ENCODE assay signal across 11 cellular contexts in genomic region chr5:151683444-151683843, GRCh38. TPM values are rescaled to one million over a fixed set of nuclear protein-coding genes. Genes with fewer than 3 reads are reported as not detected.
A peak's percentile ranks its signal among the peaks of the same experiment; 100 is the strongest.
DNase-seq lines count a peak whose midpoint lies in the region; FAIRE-seq and TF ChIP-seq lines count a peak whose summit lies in the region.
"Had no signal": no experiment of that assay in that cellular context is flagged by ENCODE, and none has a peak within 500 bp of the region (broad histone marks: within the 10 kb centered on the region; RNA-seq: fewer than 3 reads in every experiment).

No MANE protein-coding gene starts in this region.

- no peak overlapping the region for H3K4me3 Mint-ChIP-seq in MCF 10A (ENCODE audit: unreplicated experiment)
- H3K4me3 Mint-ChIP-seq: IgD-negative memory B cell had no signal

- no peak overlapping the region for H2AFZ ChIP-seq in smooth muscle cell (ENCODE audit: low read depth)

- H3K9me3 Mint-ChIP-seq in MCF 10A (ENCODE audit: unreplicated experiment) = no peaks in the 10 kb centered on the region
- H3K9me3 Mint-ChIP-seq: IgD-negative memory B cell had no signal

- peaks cover 45% of the 10 kb centered on the region for H3K4me1 Mint-ChIP-seq in MCF 10A (ENCODE audit: insufficient read depth, unreplicated experiment)

- H3K27ac Mint-ChIP-seq in MCF 10A (ENCODE audit: low read depth, unreplicated experiment) = peak overlapping the region; percentile 44
- H3K27ac Mint-ChIP-seq: IgD-negative memory B cell had no signal

- no peaks in the 10 kb centered on the region for H3K27me3 ChIP-seq in smooth muscle cell (ENCODE audit: low read depth)

- intact Hi-C loops in MCF 10A (cut with micrococcal nuclease) = no loop called here

- H3K36me3 Mint-ChIP-seq in MCF 10A (ENCODE audit: insufficient read depth, unreplicated experiment) = peaks cover 7% of the 10 kb centered on the region
- H3K36me3 Mint-ChIP-seq: IgD-negative memory B cell had no signal

- H3K79me2 ChIP-seq in smooth muscle cell (ENCODE audit: low read depth) = peaks cover 83% of the 10 kb centered on the region

- 61% methylated on average over 5 of the region's 5 CpGs for WGBS in smooth muscle cell (ENCODE audit: low lambda C conversion rate)

- H3K4me3 ChIP-seq in HFF-Myc (replicated peaks; ENCODE audit: low read depth, low read length) = peak overlapping the region; percentile 86
- H3K4me3 ChIP-seq in smooth muscle cell = peak overlapping the region; percentile 92

- H3K9me3 ChIP-seq in smooth muscle cell (replicated peaks; ENCODE audit: low read depth) = no peaks in the 10 kb centered on the region

- no peak for TF ChIP-seq CTCF in HFF-Myc (IDR thresholded peaks at IDR 0.05; ENCODE audit: low read depth, low read length, missing control alignments)
- TF ChIP-seq CTCF in MCF 10A (IDR thresholded peaks at IDR 0.05; ENCODE audit: unreplicated experiment) = no peak
- TF ChIP-seq CTCF in smooth muscle cell (IDR thresholded peaks at IDR 0.05; ENCODE audit: borderline replicate concordance, insufficient read depth, poor library complexity, severe bottlenecking) = no peak

- CTCF ChIA-PET in MCF 10A (lab: Yijun Ruan, JAX) = interaction anchor here (0.6 to 5.0 kb wide), 15 partner anchors 8 to 248 kb away, joined by 3 to 42 read pairs (median 4); no protein-coding TSS in a partner anchor

- peak overlapping the region; percentile 99 for H3K27ac ChIP-seq in smooth muscle cell (ENCODE audit: low read depth)

- peaks cover 66% of the 10 kb centered on the region for H3F3A ChIP-seq in smooth muscle cell (ENCODE audit: low read depth)

- H4K20me1 ChIP-seq in smooth muscle cell (ENCODE audit: low read depth) = peaks cover 73% of the 10 kb centered on the region

- peaks cover 45% of the 10 kb centered on the region for H3K4me1 ChIP-seq in smooth muscle cell (ENCODE audit: low read depth)

- H3K36me3 ChIP-seq in smooth muscle cell (ENCODE audit: low read depth) = no peaks in the 10 kb centered on the region

- DNase-seq in HFF-Myc (ENCODE audit: extremely low read depth, low read depth) (no peak), MCF 10A (ENCODE audit: unreplicated experiment) (no peak), kidney tubule cell (ENCODE audit: low spot score) (peak; percentile 32), smooth muscle cell (lab: John Stamatoyannopoulos, UW; ENCODE audit: unreplicated experiment) (no peak), NCI-H446 (lab: John Stamatoyannopoulos, UW) (no peak), DMS 273 (lab: John Stamatoyannopoulos, UW; ENCODE audit: unreplicated experiment) (no peak), frontal cortex (ENCODE audit: low spot score in 2 of 2) (no peak)
- DNase-seq in activated effector memory CD4-positive, alpha-beta T cell treated with Interleukin-2 at 50 U/mL for 16 hours = no peak
- DNase-seq: activated CD4-positive, CD25-positive, alpha-beta regulatory T cell; activated effector memory CD4-positive, alpha-beta T cell treated with anti-CD3 and anti-CD28 coated beads, Interleukin-2, amount 50 U/mL, for 16 hours had no signal

- no TSS peak for BruUV-seq in MCF 10A (replicated peaks; lab: Mats Ljungman, UMichigan)

- POLR2A ChIA-PET in MCF 10A (lab: Yijun Ruan, JAX) = interaction anchor here (0.9 to 2.0 kb wide), 6 partner anchors 8 to 72 kb away, joined by 3 to 6 read pairs (median 4); no protein-coding TSS in a partner anchor

- H3K4me2 ChIP-seq in smooth muscle cell = peak overlapping the region; percentile 99

- FAIRE-seq in frontal cortex (lab: Jason Lieb, UNC) = no peak

- H3K27me3 Mint-ChIP-seq in MCF 10A (ENCODE audit: insufficient read depth, unreplicated experiment) = no peaks in the 10 kb centered on the region

- peak overlapping the region; percentile 99 for H3K9ac ChIP-seq in smooth muscle cell (ENCODE audit: low read depth)

RNA-seq across cellular contexts. Expression of gene SPARC, which starts 3.3 kb away (rescaled TPM):
- total RNA-seq in MCF 10A (2022) = 17.4 and 32.6 TPM in 2 replicates
- total RNA-seq in smooth muscle cell = 7,113 and 8,137 TPM in 2 replicates
- 13,534 and 19,518 TPM in 2 replicates for polyA plus RNA-seq in smooth muscle cell
- total RNA-seq in frontal cortex = 74.6 TPM

Comparison
In these comparisons a context has a peak if more than half of its experiments do, and no peak if none do; other contexts are left out.
1. RNA of gene SPARC, which starts 3.3 kb away (total RNA-seq): 7,113 to 8,137 TPM in smooth muscle cell; 74.6 TPM in frontal cortex (single experiment) and 17.4 to 32.6 TPM in MCF 10A; every median in the first group is over 10 times any median in the second.